8 cellular contexts compared by ENCODE assay signal in genomic region chr20:38962044-38962897, GRCh38. TPM values are rescaled to one million over a fixed set of nuclear protein-coding genes. Genes with fewer than 3 reads are reported as not detected.
DNase-seq lines count a peak whose midpoint lies in the region; ATAC-seq and TF ChIP-seq lines count a peak whose summit lies in the region.

A gene with protein sequence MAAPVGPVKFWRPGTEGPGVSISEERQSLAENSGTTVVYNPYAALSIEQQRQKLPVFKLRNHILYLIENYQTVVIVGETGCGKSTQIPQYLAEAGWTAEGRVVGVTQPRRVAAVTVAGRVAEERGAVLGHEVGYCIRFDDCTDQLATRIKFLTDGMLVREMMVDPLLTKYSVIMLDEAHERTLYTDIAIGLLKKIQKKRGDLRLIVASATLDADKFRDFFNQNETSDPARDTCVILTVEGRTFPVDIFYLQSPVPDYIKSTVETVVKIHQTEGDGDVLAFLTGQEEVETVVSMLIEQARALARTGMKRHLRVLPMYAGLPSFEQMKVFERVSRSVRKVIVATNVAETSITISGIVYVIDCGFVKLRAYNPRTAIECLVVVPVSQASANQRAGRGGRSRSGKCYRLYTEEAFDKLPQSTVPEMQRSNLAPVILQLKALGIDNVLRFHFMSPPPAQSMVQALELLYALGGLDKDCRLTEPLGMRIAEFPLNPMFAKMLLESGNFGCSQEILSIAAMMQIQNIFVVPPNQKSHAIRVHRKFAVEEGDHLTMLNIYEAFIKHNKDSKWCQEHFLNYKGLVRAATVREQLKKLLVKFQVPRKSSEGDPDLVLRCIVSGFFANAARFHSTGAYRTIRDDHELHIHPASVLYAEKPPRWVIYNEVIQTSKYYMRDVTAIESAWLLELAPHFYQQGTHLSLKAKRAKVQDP (plus strand): TSS chr20:38962344. CDS start chr20:38962368, 24 bp downstream.

- H3K27me3 ChIP-seq in PC-3 (ENCODE audit: low read length) (no peaks in the 10 kb centered on the region), mucosa of stomach (ENCODE audit: control insufficient read depth, insufficient read depth, low read length) (no peaks in the 10 kb centered on the region)

- H3K9ac ChIP-seq in PC-3 (ENCODE audit: low read length): peak within 1 kb of the TSS; percentile 94
- peak within 1 kb of the TSS; percentile 83 for H3K9ac ChIP-seq in mucosa of stomach (ENCODE audit: low read length)

- H3K9me2 ChIP-seq in PC-3 (replicated peaks; ENCODE audit: low read length): no peaks in the 10 kb centered on the region

- H3K79me2 ChIP-seq in PC-3 (ENCODE audit: low read length): peaks cover 49% of the 10 kb centered on the region

- H3K36me3 ChIP-seq in PC-3 (ENCODE audit: low read depth, low read length) (no peaks in the 10 kb centered on the region), mucosa of stomach (ENCODE audit: control insufficient read depth, insufficient read depth, low read length) (no peaks in the 10 kb centered on the region)

- peak; percentile 84 for TF ChIP-seq POLR2A in erythroblast (IDR thresholded peaks at IDR 0.05; ENCODE audit: low read length)

- no peak for TF ChIP-seq RAD21 in Ishikawa (IDR thresholded peaks at IDR 0.05; ENCODE audit: low read depth)

- TF ChIP-seq EP300 in Ishikawa (IDR thresholded peaks at IDR 0.05; ENCODE audit: borderline replicate concordance): no peak

- H3K4me1 ChIP-seq in PC-3 (ENCODE audit: insufficient read depth, low read length) (peaks cover 18% of the 10 kb centered on the region), mucosa of stomach (ENCODE audit: control insufficient read depth, insufficient read depth, low read length) (peaks cover 4% of the 10 kb centered on the region)

- peak; percentile 93 for ATAC-seq in GM21576 (IDR thresholded peaks at IDR 0.05; ENCODE audit: unreplicated experiment)
- peak; percentile 99 for ATAC-seq in PC-3

- no TSS peak for BruUV-seq in PC-3 (replicated peaks; lab: Mats Ljungman, UMichigan)

- intact Hi-C loops in PC-3 (cut with micrococcal nuclease): loop anchor here (1.0 kb wide), 1 partner anchor 36 kb away; the partner anchor contains the start of gene FAM83D

- peak; percentile 53 for TF ChIP-seq CTCF in PC-3 (conservative IDR thresholded peaks at IDR 0.05; ENCODE audit: low read depth, low read length)

- peak within 1 kb of the TSS; percentile 88 for H3K4me2 ChIP-seq in PC-3 (ENCODE audit: low read length)

- POLR2A ChIA-PET in PC-3 (lab: Charles Lee; ENCODE audit: unreplicated experiment): interaction anchor here (0.6 to 1.0 kb wide), 7 partner anchors 8 to 536 kb away, joined by 3 to 24 read pairs (median 4); partner anchors contain the start of gene FAM83D

- no peaks in the 10 kb centered on the region for H3F3A ChIP-seq in PC-3 (ENCODE audit: low read length, unreplicated experiment)

- peak within 1 kb of the TSS; percentile 94 for H2AFZ ChIP-seq in PC-3 (ENCODE audit: low read length)

- DNase-seq in DMS53 (lab: John Stamatoyannopoulos, UW): peak; percentile 98
- DNase-seq in PC-3: peak; percentile 97
- DNase-seq in activated T-cell treated with anti-CD3 and anti-CD28 coated beads, Interleukin-2, amount 50 U/mL, for 1 hour: peak; percentile 98
- DNase-seq in erythroblast (lab: John Stamatoyannopoulos, UW): peak; percentile 99 to 100
- DNase-seq in stimulated activated CD8-positive, alpha-beta memory T cell treated with anti-CD3 and anti-CD28 coated beads, Interleukin-7, amount 100 ng/mL, for 1 hour (ENCODE audit: low read depth in 2 of 2): peak; percentile 96 to 98

- CTCF ChIA-PET in PC-3 (lab: Charles Lee): interaction anchor here (0.5 to 1.3 kb wide), 5 partner anchors 20 to 87 kb away, joined by 3 to 5 read pairs (median 3); partner anchors contain the start of gene FAM83D

- H3K27ac ChIP-seq in PC-3 (ENCODE audit: low read length): peak within 1 kb of the TSS; percentile 71

- H3K9me3 ChIP-seq in PC-3 (ENCODE audit: low read length) (no peaks in the 10 kb centered on the region), mucosa of stomach (ENCODE audit: control insufficient read depth, low read length) (no peaks in the 10 kb centered on the region)

- no peaks in the 10 kb centered on the region for H4K20me1 ChIP-seq in PC-3 (ENCODE audit: low read length)

- H3K4me3 ChIP-seq in PC-3 (ENCODE audit: low read length) (peak within 1 kb of the TSS; percentile 91), mucosa of stomach (ENCODE audit: low read length) (peak within 1 kb of the TSS; percentile 85)

TF ChIP-seq in Ishikawa, 13 proteins besides CTCF, POLR2A, EP300 and RAD21:
- TF ChIP-seq TAF1 (IDR thresholded peaks at IDR 0.05; ENCODE audit: low read depth) (peak; percentile 71), TEAD4 (IDR thresholded peaks at IDR 0.05) (0 out of 2 replicates have a peak, but pooled peaks have one; percentile 15), FOXM1 (IDR thresholded peaks at IDR 0.05; ENCODE audit: borderline replicate concordance, low read depth) (no peak; the same call in 1 of the 2 replicates), NFIC (IDR thresholded peaks at IDR 0.05) (no peak), ZBTB7A (IDR thresholded peaks at IDR 0.05; ENCODE audit: low read depth) (no peak), CEBPB (IDR thresholded peaks at IDR 0.05) (no peak), MAX (IDR thresholded peaks at IDR 0.05) (peak; percentile 99), TCF12 (IDR thresholded peaks at IDR 0.05; ENCODE audit: low read depth) (no peak; the same call in 1 of the 2 replicates), EGR1 (IDR thresholded peaks at IDR 0.05) (peak; percentile 83), CREB1 (IDR thresholded peaks at IDR 0.05; ENCODE audit: low read depth) (peak; percentile 8; the same call in 1 of the 2 replicates), YY1 (IDR thresholded peaks at IDR 0.05; ENCODE audit: low read depth) (peak; percentile 95)
- TF ChIP-seq, protein P1, sequence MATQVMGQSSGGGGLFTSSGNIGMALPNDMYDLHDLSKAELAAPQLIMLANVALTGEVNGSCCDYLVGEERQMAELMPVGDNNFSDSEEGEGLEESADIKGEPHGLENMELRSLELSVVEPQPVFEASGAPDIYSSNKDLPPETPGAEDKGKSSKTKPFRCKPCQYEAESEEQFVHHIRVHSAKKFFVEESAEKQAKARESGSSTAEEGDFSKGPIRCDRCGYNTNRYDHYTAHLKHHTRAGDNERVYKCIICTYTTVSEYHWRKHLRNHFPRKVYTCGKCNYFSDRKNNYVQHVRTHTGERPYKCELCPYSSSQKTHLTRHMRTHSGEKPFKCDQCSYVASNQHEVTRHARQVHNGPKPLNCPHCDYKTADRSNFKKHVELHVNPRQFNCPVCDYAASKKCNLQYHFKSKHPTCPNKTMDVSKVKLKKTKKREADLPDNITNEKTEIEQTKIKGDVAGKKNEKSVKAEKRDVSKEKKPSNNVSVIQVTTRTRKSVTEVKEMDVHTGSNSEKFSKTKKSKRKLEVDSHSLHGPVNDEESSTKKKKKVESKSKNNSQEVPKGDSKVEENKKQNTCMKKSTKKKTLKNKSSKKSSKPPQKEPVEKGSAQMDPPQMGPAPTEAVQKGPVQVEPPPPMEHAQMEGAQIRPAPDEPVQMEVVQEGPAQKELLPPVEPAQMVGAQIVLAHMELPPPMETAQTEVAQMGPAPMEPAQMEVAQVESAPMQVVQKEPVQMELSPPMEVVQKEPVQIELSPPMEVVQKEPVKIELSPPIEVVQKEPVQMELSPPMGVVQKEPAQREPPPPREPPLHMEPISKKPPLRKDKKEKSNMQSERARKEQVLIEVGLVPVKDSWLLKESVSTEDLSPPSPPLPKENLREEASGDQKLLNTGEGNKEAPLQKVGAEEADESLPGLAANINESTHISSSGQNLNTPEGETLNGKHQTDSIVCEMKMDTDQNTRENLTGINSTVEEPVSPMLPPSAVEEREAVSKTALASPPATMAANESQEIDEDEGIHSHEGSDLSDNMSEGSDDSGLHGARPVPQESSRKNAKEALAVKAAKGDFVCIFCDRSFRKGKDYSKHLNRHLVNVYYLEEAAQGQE (IDR thresholded peaks at IDR 0.05; ENCODE audit: low read depth): no peak
- TF ChIP-seq, protein P2, sequence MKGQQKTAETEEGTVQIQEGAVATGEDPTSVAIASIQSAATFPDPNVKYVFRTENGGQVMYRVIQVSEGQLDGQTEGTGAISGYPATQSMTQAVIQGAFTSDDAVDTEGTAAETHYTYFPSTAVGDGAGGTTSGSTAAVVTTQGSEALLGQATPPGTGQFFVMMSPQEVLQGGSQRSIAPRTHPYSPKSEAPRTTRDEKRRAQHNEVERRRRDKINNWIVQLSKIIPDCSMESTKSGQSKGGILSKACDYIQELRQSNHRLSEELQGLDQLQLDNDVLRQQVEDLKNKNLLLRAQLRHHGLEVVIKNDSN (IDR thresholded peaks at IDR 0.05): peak; percentile 100
TF ChIP-seq in Ishikawa: peak in this region for 7.

RNA-seq across cellular contexts. Expression of the gene that starts here (rescaled TPM):
- total RNA-seq in PC-3 (2014; rRNA removed): 10.1 and 12.0 TPM in 2 replicates

Comparison
In these comparisons a context has a peak if more than half of its experiments do, and no peak if none do; other contexts are left out.
1. Peak in every context shown above with its lines: DNase-seq, ATAC-seq, H3K4me3 ChIP-seq and H3K27ac ChIP-seq.